ENCODE assay signal across 8 cellular contexts in genomic region chrX:149540621-149541520, GRCh38. TPM values are rescaled to one million over a fixed set of nuclear protein-coding genes. Genes with fewer than 3 reads are reported as not detected.
A peak's percentile ranks its signal among the peaks of the same experiment; 100 is the strongest.
DNase-seq lines count a peak whose midpoint lies in the region; ATAC-seq lines count a peak whose summit lies in the region.

TSS of gene EOLA1 (plus strand) at chrX:149541012. CDS start at chrX:149545631, 4,619 bp downstream.

- WGBS in right cardiac atrium = under 1% methylated on average over 71 of the region's 71 CpGs
- WGBS in aorta, 2 donors = 0 to 41% methylated on average over 71 of the region's 71 CpGs

- ATAC-seq in GM18498 (IDR thresholded peaks at IDR 0.05; ENCODE audit: unreplicated experiment) = peak; percentile 80
- peak; percentile 73 for ATAC-seq in HG02938 (IDR thresholded peaks at IDR 0.05; ENCODE audit: unreplicated experiment)
- ATAC-seq in right cardiac atrium = peak; percentile 60 to 63
- peak; percentile 64 for ATAC-seq in aorta (ENCODE audit: low FRiP score)

- H3K27ac ChIP-seq in angular gyrus (ENCODE audit: low read depth, low read length) = peak within 1 kb of the TSS; percentile 92
- H3K27ac ChIP-seq in right cardiac atrium (ENCODE audit: low read length) = peak within 1 kb of the TSS; percentile 97
- peak within 1 kb of the TSS; percentile 88 for H3K27ac ChIP-seq in rectal smooth muscle tissue (ENCODE audit: low read depth, low read length)
- H3K27ac ChIP-seq in aorta (ENCODE audit: low read depth in 1 of 2, low read length in 2 of 2) = peak within 1 kb of the TSS in 1 of 2 donors; percentile 60

- peak; percentile 89 to 90 for DNase-seq in NCI-H187 (lab: John Stamatoyannopoulos, UW)
- peak; percentile 55 to 99 (median 86) for DNase-seq in T-helper 2 cell
- peak; percentile 85 to 94 (median 91) for DNase-seq in right cardiac atrium
- DNase-seq in aorta = peak; percentile 91 to 93

- H3K4me1 ChIP-seq in right cardiac atrium (ENCODE audit: control insufficient read depth, insufficient read depth, low read length) (no peaks in the 10 kb centered on the region), rectal smooth muscle tissue (ENCODE audit: control insufficient read depth, insufficient read depth, low read length) (no peaks in the 10 kb centered on the region), aorta (ENCODE audit: control insufficient read depth in 1 of 2, insufficient read depth in 2 of 2, low read length in 2 of 2) (no peaks in the 10 kb centered on the region)

- H3K36me3 ChIP-seq in rectal smooth muscle tissue (ENCODE audit: control insufficient read depth, insufficient read depth, low read length) (no peaks in the 10 kb centered on the region), aorta (ENCODE audit: control insufficient read depth in 1 of 2, insufficient read depth in 2 of 2, low read length in 1 of 2) (peaks cover 0 to 2% of the 10 kb centered on the region in 2 donors)

- H3K27me3 ChIP-seq in right cardiac atrium (ENCODE audit: control insufficient read depth, insufficient read depth) (no peaks in the 10 kb centered on the region), rectal smooth muscle tissue (ENCODE audit: control insufficient read depth, insufficient read depth, low read length) (no peaks in the 10 kb centered on the region), aorta (ENCODE audit: control insufficient read depth in 1 of 2, insufficient read depth in 2 of 2, low read length in 1 of 2) (no peaks in the 10 kb centered on the region)

- intact Hi-C loops in right cardiac atrium (cut with DNase I) = no loop called here
- intact Hi-C loops in aorta (cut with DNase I) = loop anchor here in 1 of 2 donors (2.0 kb wide), 1 partner anchor 36 kb away; the partner anchor contains the start of gene IDS

- H3K9me3 ChIP-seq in right cardiac atrium (ENCODE audit: control insufficient read depth, low read length) = no peaks in the 10 kb centered on the region
- H3K9me3 ChIP-seq in aorta (ENCODE audit: control insufficient read depth, low read length) = no peaks in the 10 kb centered on the region

- peak within 1 kb of the TSS; percentile 59 for H3K4me3 ChIP-seq in right cardiac atrium (ENCODE audit: low read length)
- H3K4me3 ChIP-seq in rectal smooth muscle tissue (ENCODE audit: low read length) = peak within 1 kb of the TSS; percentile 71
- peak within 1 kb of the TSS; percentile 34 to 43 for H3K4me3 ChIP-seq in aorta (ENCODE audit: low read length in 2 of 2)

- peak within 1 kb of the TSS; percentile 29 for H3K9ac ChIP-seq in rectal smooth muscle tissue (ENCODE audit: low read length)

RNA-seq across cellular contexts. Expression of gene EOLA1, which starts in this region (rescaled TPM):
- total RNA-seq in right cardiac atrium (10 to 100 TPM; 23.8 to 29.6 (median 26.8) TPM), aorta (10 to 100 TPM; 16.4 to 18.6 TPM)
- polyA plus RNA-seq in right cardiac atrium (26.0 TPM), aorta (10 to 100 TPM; 21.0 to 25.1 TPM)
